ENCODE assay signal across 1 cellular context in the genomic region with DNA sequence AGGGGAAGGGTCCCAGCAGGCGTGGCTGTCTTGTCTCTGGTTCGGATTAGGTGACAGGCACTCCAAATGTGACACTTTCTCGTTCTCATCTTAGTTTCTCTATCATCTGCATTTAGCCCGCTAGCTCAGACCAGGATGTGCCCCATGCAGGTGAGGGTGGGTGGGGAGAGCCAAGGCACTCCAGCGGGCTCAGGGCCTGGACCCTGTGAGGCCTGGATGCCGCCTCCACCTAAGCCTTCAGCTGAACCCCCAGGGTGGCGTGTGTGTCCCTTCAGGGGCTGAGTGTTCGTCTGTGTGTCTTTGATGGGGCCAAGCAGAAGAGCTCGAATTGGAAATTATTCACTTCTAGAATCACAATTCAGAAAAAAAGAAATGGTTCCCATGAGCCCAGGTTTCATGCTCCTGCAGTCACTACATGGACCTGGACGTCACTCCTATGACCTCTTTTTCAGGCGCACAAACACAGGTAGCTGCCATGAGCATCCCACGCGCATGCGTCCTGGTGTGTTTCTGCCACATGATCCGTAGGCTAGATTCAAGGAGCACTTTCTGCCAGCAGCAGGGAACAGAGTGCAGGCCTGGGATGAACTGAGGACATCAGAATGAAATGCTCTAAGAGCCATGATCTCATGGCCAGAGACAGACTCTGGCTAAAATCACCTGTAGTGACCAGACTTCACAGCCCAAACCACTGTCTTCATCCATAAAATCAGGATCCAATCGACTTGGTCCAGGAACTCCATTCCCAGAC.
TF ChIP-seq lines count a peak whose summit lies in the region.

No MANE protein-coding gene starts in this region.

TF ChIP-seq in SK-N-SH, 30 proteins besides CTCF, POLR2A, EP300 and RAD21:
- TF ChIP-seq, protein P1, sequence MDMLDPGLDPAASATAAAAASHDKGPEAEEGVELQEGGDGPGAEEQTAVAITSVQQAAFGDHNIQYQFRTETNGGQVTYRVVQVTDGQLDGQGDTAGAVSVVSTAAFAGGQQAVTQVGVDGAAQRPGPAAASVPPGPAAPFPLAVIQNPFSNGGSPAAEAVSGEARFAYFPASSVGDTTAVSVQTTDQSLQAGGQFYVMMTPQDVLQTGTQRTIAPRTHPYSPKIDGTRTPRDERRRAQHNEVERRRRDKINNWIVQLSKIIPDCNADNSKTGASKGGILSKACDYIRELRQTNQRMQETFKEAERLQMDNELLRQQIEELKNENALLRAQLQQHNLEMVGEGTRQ (IDR thresholded peaks at IDR 0.05; ENCODE audit: borderline replicate concordance, low read depth, low read length) = no peak
